Comparison of ENCODE assay signal across 8 cellular contexts in genomic region chr17:60135160-60135950, GRCh38. TPM values are rescaled to one million over a fixed set of nuclear protein-coding genes. Genes with fewer than 3 reads are reported as not detected.
A peak's percentile ranks its signal among the peaks of the same experiment; 100 is the strongest.
DNase-seq lines count a peak whose midpoint lies in the region; ATAC-seq and TF ChIP-seq lines count a peak whose summit lies in the region.

No MANE protein-coding gene starts in this region.

- TF ChIP-seq CTCF in C4-2B (conservative IDR thresholded peaks at IDR 0.05) (no peak), epithelial cell of esophagus (IDR thresholded peaks at IDR 0.05; ENCODE audit: insufficient read depth, low read depth, low read length, missing control alignments) (no peak), mucosa of descending colon (IDR thresholded peaks at IDR 0.05) (no peak)

- DNase-seq in NOMO-1 treated with dmso at 0.1 percent for 144 hours (lab: John Stamatoyannopoulos, UW; ENCODE audit: unreplicated experiment), result peak; percentile 87
- DNase-seq in activated T-cell treated with anti-CD3 and anti-CD28 coated beads for 24 hours (ENCODE audit: low read depth), result peak; percentile 77
- peak; percentile 95 for DNase-seq in epithelial cell of esophagus (ENCODE audit: low read depth)
- peak; percentile 90 to 93 (median 92) for DNase-seq in mucosa of descending colon
- DNase-seq in stimulated activated CD8-positive, alpha-beta memory T cell treated with anti-CD3 and anti-CD28 coated beads, Interleukin-4, amount 100 ng/mL, for 1 hour (ENCODE audit: low read depth in 2 of 2, low spot score in 1 of 2), result peak; percentile 36 to 41

- peak overlapping the region; percentile 74 for H3K4me3 ChIP-seq in epithelial cell of esophagus (ENCODE audit: low read length)
- peak overlapping the region; percentile 25 for H3K4me3 ChIP-seq in mucosa of descending colon

- peaks cover 14% of the 10 kb centered on the region for H3K4me1 ChIP-seq in mucosa of descending colon (ENCODE audit: low read depth)

- intact Hi-C loops in mucosa of descending colon (cut with DNase I, micrococcal nuclease), result no loop called here

- H3K9me3 ChIP-seq in mucosa of descending colon, result no peaks in the 10 kb centered on the region

- H3K27ac ChIP-seq in C4-2B, result peak overlapping the region; percentile 64

- peak; percentile 80 for ATAC-seq in GM19328 (IDR thresholded peaks at IDR 0.05; ENCODE audit: unreplicated experiment)
- peak; percentile 67 for ATAC-seq in HG03558 (IDR thresholded peaks at IDR 0.05; ENCODE audit: extremely low read depth, unreplicated experiment)
- ATAC-seq in mucosa of descending colon, result peak; percentile 97

- H3K36me3 ChIP-seq in mucosa of descending colon (ENCODE audit: low read depth), result no peaks in the 10 kb centered on the region

RNA-seq across cellular contexts. Expression of gene CA4, which starts 14.4 kb away (rescaled TPM):
- 100 to 1,000 TPM; 177 to 725 (median 673) TPM for total RNA-seq in mucosa of descending colon

RNA-seq across cellular contexts. Expression of gene HEATR6, which starts 56.6 kb away (rescaled TPM):
- 10 to 100 TPM in 2 of 3 donors, 1 to 10 TPM in 1; 8.7 to 23.2 (median 13.1) TPM for total RNA-seq in mucosa of descending colon

Comparison
In these comparisons a context has a peak if more than half of its experiments do, and no peak if none do; other contexts are left out.
1. Peak in every context shown above with its lines: DNase-seq, ATAC-seq, H3K4me3 ChIP-seq and H3K27ac ChIP-seq.
2. DNase-seq: peak in every context shown above with its lines; median percentile 95 in epithelial cell of esophagus; 92 in mucosa of descending colon; 87 in NOMO-1 treated with dmso at 0.1 percent for 144 hours; 77 in activated T-cell treated with anti-CD3 and anti-CD28 coated beads for 24 hours; 38 in stimulated activated CD8-positive, alpha-beta memory T cell treated with anti-CD3 and anti-CD28 coated beads, Interleukin-4, amount 100 ng/mL, for 1 hour.